17 cellular contexts compared by ENCODE assay signal in genomic region chr12:120362516-120363273, GRCh38. TPM values are rescaled to one million over a fixed set of nuclear protein-coding genes. Genes with fewer than 3 reads are reported as not detected.
DNase-seq lines count a peak whose midpoint lies in the region; ATAC-seq and TF ChIP-seq lines count a peak whose summit lies in the region.
"Had no signal": no experiment of that assay in that cellular context is flagged by ENCODE, and none has a peak within 500 bp of the region (broad histone marks: within the 10 kb centered on the region; RNA-seq: fewer than 3 reads in every experiment).

No MANE protein-coding gene starts in this region.

- H3K4me3 ChIP-seq in GM23338 (peak overlapping the region; percentile 74), ectodermal cell (ENCODE audit: insufficient read depth, low read depth, low read length) (peak overlapping the region; percentile 16), HAP-1 (no peak overlapping the region)
- H3K4me3 ChIP-seq: body of pancreas had no signal

- H3F3A ChIP-seq in GM23338 (replicated peaks; ENCODE audit: low read depth) = peaks cover 23% of the 10 kb centered on the region

- H3K9me3 ChIP-seq in ectodermal cell (ENCODE audit: control insufficient read depth, low read length) (no peaks in the 10 kb centered on the region), HAP-1 (no peaks in the 10 kb centered on the region)
- H3K9me3 ChIP-seq: body of pancreas, tibial nerve had no signal

- peaks cover 5% of the 10 kb centered on the region for H3K27me3 ChIP-seq in GM23338 (ENCODE audit: insufficient read depth)
- H3K27me3 ChIP-seq in ectodermal cell (ENCODE audit: control insufficient read depth, insufficient read depth, low read length, poor library complexity, severe bottlenecking) = no peaks in the 10 kb centered on the region
- no peaks in the 10 kb centered on the region for H3K27me3 ChIP-seq in HAP-1 (ENCODE audit: low read depth)
- H3K27me3 ChIP-seq: body of pancreas had no signal

- H3K27ac ChIP-seq in GM23338 (ENCODE audit: low read depth) = peak overlapping the region; percentile 87; the same call in 1 of the 2 replicates
- H3K27ac ChIP-seq in ectodermal cell (ENCODE audit: insufficient read depth, low read depth, low read length, poor library complexity, severe bottlenecking) = peak overlapping the region; percentile 98
- H3K27ac ChIP-seq: body of pancreas had no signal

- TF ChIP-seq CTCF in GM23338 (conservative IDR thresholded peaks at IDR 0.05; ENCODE audit: low read depth in 2 of 2) (no peak), osteocyte (IDR thresholded peaks at IDR 0.05) (no peak)

- H3K27ac Mint-ChIP-seq in GM23338 = peak overlapping the region; percentile 85
- peak overlapping the region; percentile 77 for H3K27ac Mint-ChIP-seq in osteocyte (ENCODE audit: unreplicated experiment)
- H3K27ac Mint-ChIP-seq: CD4-positive, alpha-beta T cell had no signal

- H3K9me2 ChIP-seq in GM23338 (ENCODE audit: insufficient read depth) = no peaks in the 10 kb centered on the region

- WGBS in ectodermal cell, 2 experiments = 81 to 83% methylated on average over 14 of the region's 14 CpGs

- no peak for ATAC-seq in GM23338

- H3K27me3 Mint-ChIP-seq in GM23338 (ENCODE audit: insufficient read depth, low read depth, poor library complexity) (peaks cover 24% of the 10 kb centered on the region), osteocyte (ENCODE audit: unreplicated experiment) (peaks cover 18% of the 10 kb centered on the region)

- 0 out of 2 replicates have a peak, but pooled peaks cover 7% of the 10 kb centered on the region for H3K79me2 ChIP-seq in GM23338 (replicated peaks; ENCODE audit: insufficient read depth)

- peak overlapping the region; percentile 70 for H3K4me3 Mint-ChIP-seq in GM23338
- H3K4me3 Mint-ChIP-seq in osteocyte (ENCODE audit: unreplicated experiment) = peak overlapping the region; percentile 68
- H3K4me3 Mint-ChIP-seq: CD4-positive, alpha-beta T cell; immature natural killer cell had no signal

- in situ Hi-C loops in HAP-1 (cut with MboI; ENCODE audit: low sequenced_read_pairs) = loop anchor here (5.0 kb wide), 1 partner anchor 70 kb away; no protein-coding TSS in a partner anchor

- no peaks in the 10 kb centered on the region for H3K36me3 ChIP-seq in GM23338 (ENCODE audit: insufficient read depth)
- peaks cover 8% of the 10 kb centered on the region for H3K36me3 ChIP-seq in ectodermal cell (ENCODE audit: control insufficient read depth, insufficient read depth, low read length)
- H3K36me3 ChIP-seq in HAP-1 (replicated peaks) = peaks cover 85% of the 10 kb centered on the region
- H3K36me3 ChIP-seq: tibial nerve had no signal

- H3K4me1 Mint-ChIP-seq in GM23338 = peaks cover 81% of the 10 kb centered on the region
- H3K4me1 Mint-ChIP-seq in osteocyte (ENCODE audit: unreplicated experiment) = peaks cover 16% of the 10 kb centered on the region

- peak overlapping the region; percentile 90 for H3K4me2 ChIP-seq in GM23338

- no peak overlapping the region for H2AFZ ChIP-seq in GM23338

- H3K36me3 Mint-ChIP-seq in GM23338 (ENCODE audit: low read depth) = peaks cover 81% of the 10 kb centered on the region
- H3K36me3 Mint-ChIP-seq in osteocyte (ENCODE audit: unreplicated experiment) = no peaks in the 10 kb centered on the region
- H3K36me3 Mint-ChIP-seq: immature natural killer cell had no signal

- DNase-seq in GM23338 (ENCODE audit: low spot score) (no peak), NCI-H2107 treated with DMSO at 0.1 percent for 48 hours (lab: John Stamatoyannopoulos, UW; ENCODE audit: unreplicated experiment) (peak; percentile 80), osteocyte (ENCODE audit: extremely low spot score, unreplicated experiment) (no peak), HAP-1 (ENCODE audit: low spot score in 2 of 2) (no peak), OCI-M2 (lab: John Stamatoyannopoulos, UW; ENCODE audit: unreplicated experiment) (no peak)
- DNase-seq in activated CD4-positive, alpha-beta T cell treated with anti-CD3 and anti-CD28 coated beads, Interleukin-2, amount 50 U/mL, for 4 hours = no peak
- no peak for DNase-seq in activated CD8-positive, alpha-beta memory T cell treated with anti-CD3 and anti-CD28 coated beads for 24 hours
- DNase-seq: activated naive CD4-positive, alpha-beta T cell treated with Interleukin-2 at 50 U/mL for 16 hours; CD4-positive, alpha-beta T cell; foreskin melanocyte; GF-D8; immature natural killer cell; midbrain had no signal

- H3K4me1 ChIP-seq in GM23338 (ENCODE audit: insufficient read depth) (peaks cover 51% of the 10 kb centered on the region), ectodermal cell (ENCODE audit: control insufficient read depth, insufficient read depth, low read length) (peaks cover 62% of the 10 kb centered on the region), HAP-1 (peaks cover 32% of the 10 kb centered on the region)

- H4K20me1 ChIP-seq in GM23338 (replicated peaks; ENCODE audit: insufficient read depth) = peaks cover 9% of the 10 kb centered on the region; the same call in 1 of the 2 replicates

- H3K9me3 Mint-ChIP-seq in GM23338 = no peaks in the 10 kb centered on the region
- H3K9me3 Mint-ChIP-seq in osteocyte (ENCODE audit: unreplicated experiment) = no peaks in the 10 kb centered on the region
- H3K9me3 Mint-ChIP-seq: CD4-positive, alpha-beta T cell; immature natural killer cell had no signal

TF ChIP-seq in GM23338, 12 proteins besides CTCF, POLR2A, EP300 and RAD21 (continues in another document):
- TF ChIP-seq ZNF331 (CRISPR knock-in tag; IDR thresholded peaks at IDR 0.05; ENCODE audit: low read depth) (no peak), EZH2phosphoT487 (IDR thresholded peaks at IDR 0.05; ENCODE audit: unreplicated experiment) (no peak), REST (IDR thresholded peaks at IDR 0.05; ENCODE audit: unreplicated experiment) (no peak), NANOG (IDR thresholded peaks at IDR 0.05; ENCODE audit: borderline replicate concordance) (no peak), POLR2AphosphoS5 (IDR thresholded peaks at IDR 0.05; ENCODE audit: low read depth) (no peak), CREB1 (CRISPR knock-in tag; IDR thresholded peaks at IDR 0.05; ENCODE audit: low read depth) (no peak), ETS1 (IDR thresholded peaks at IDR 0.05) (no peak), EZH2 (IDR thresholded peaks at IDR 0.05; ENCODE audit: low read depth, unreplicated experiment) (no peak), STAT1 (IDR thresholded peaks at IDR 0.05; ENCODE audit: unreplicated experiment) (no peak), ZNF114 (CRISPR knock-in tag; IDR thresholded peaks at IDR 0.05) (no peak)

RNA-seq across cellular contexts. Expression of gene MSI1, which starts 6.3 kb away (rescaled TPM):
- total RNA-seq in GM23338 (2014; rRNA removed; shearing (Covaris generic)) = 8.1 and 12.8 TPM in 2 replicates
- polyA plus RNA-seq in GM23338 (2016; fragmentation: Nextera tagmentation; extraction: Ambion mirVana) = 16.9 and 19.2 TPM in 2 replicates
- 80.9 TPM for polyA plus RNA-seq in ectodermal cell (2013, experiment 1 of 4)
- polyA plus RNA-seq in ectodermal cell (2013, experiment 2 of 4) = 84.6 TPM
- 54.8 TPM for polyA plus RNA-seq in ectodermal cell (2013, experiment 3 of 4)
- polyA plus RNA-seq in ectodermal cell (2013, experiment 4 of 4) = 61.4 TPM
- 1.0 and 1.3 TPM in 2 replicates for total RNA-seq in osteocyte
- total RNA-seq: CD4-positive, alpha-beta T cell; pulmonary artery endothelial cell had no signal
- polyA plus RNA-seq: immature natural killer cell had no signal

RNA-seq across cellular contexts. Expression of gene PLA2G1B, which starts 35.1 kb away (rescaled TPM):
- not detected in 2 replicates for total RNA-seq in GM23338 (2014; rRNA removed; shearing (Covaris generic))
- not detected in 2 replicates for polyA plus RNA-seq in GM23338 (2016; fragmentation: Nextera tagmentation; extraction: Ambion mirVana)
- not detected for polyA plus RNA-seq in ectodermal cell (2013, experiment 1 of 4)
- not detected for polyA plus RNA-seq in ectodermal cell (2013, experiment 2 of 4)
- polyA plus RNA-seq in ectodermal cell (2013, experiment 3 of 4) = not detected
- polyA plus RNA-seq in ectodermal cell (2013, experiment 4 of 4) = not detected
- total RNA-seq in osteocyte = 0.67 and 1.2 TPM in 2 replicates
- total RNA-seq: CD4-positive, alpha-beta T cell; pulmonary artery endothelial cell had no signal
